28 cellular contexts compared by ENCODE assay signal in genomic region chr13:77489566-77490337, GRCh38. TPM values are rescaled to one million over a fixed set of nuclear protein-coding genes. Genes with fewer than 3 reads are reported as not detected.
A peak's percentile ranks its signal among the peaks of the same experiment; 100 is the strongest.
DNase-seq lines count a peak whose midpoint lies in the region; ATAC-seq, FAIRE-seq and TF ChIP-seq lines count a peak whose summit lies in the region.
"Had no signal": no experiment of that assay in that cellular context is flagged by ENCODE, and none has a peak within 500 bp of the region (broad histone marks: within the 10 kb centered on the region; RNA-seq: fewer than 3 reads in every experiment).

No MANE protein-coding gene starts in this region.

- H3K79me2 ChIP-seq in GM23338 (replicated peaks; ENCODE audit: insufficient read depth) (no peaks in the 10 kb centered on the region), GM12878 (ENCODE audit: control insufficient read depth, insufficient read depth, low read length) (no peaks in the 10 kb centered on the region)

- TF ChIP-seq EP300 in GM12878 (IDR thresholded peaks at IDR 0.05; ENCODE audit: borderline replicate concordance in 1 of 2, control insufficient read depth in 1 of 2, low read depth in 2 of 2, low read length in 2 of 2), result no peak

- no peaks in the 10 kb centered on the region for H3K36me3 ChIP-seq in GM23338 (ENCODE audit: insufficient read depth)
- H3K36me3 ChIP-seq in GM12878 (ENCODE audit: control insufficient read depth in 2 of 2, insufficient read depth in 2 of 2, low read length in 1 of 2), result no peaks in the 10 kb centered on the region
- H3K36me3 ChIP-seq in HAP-1 (replicated peaks), result no peaks in the 10 kb centered on the region

- no peaks in the 10 kb centered on the region for H3K4me1 Mint-ChIP-seq in GM23338
- no peaks in the 10 kb centered on the region for H3K4me1 Mint-ChIP-seq in MCF 10A (ENCODE audit: insufficient read depth, unreplicated experiment)
- H3K4me1 Mint-ChIP-seq: CD8-positive, alpha-beta memory T cell had no signal

- no peak for TF ChIP-seq POLR2A in GM12878 (IDR thresholded peaks at IDR 0.05; ENCODE audit: low read depth, low read length)

- H3K27ac ChIP-seq in GM23338 (ENCODE audit: low read depth) (no peak overlapping the region), GM12878 (ENCODE audit: control insufficient read depth, insufficient read depth) (no peak overlapping the region)
- H3K27ac ChIP-seq: C4-2B, KMS-11, RWPE1, SK-N-MC had no signal

- CTCF ChIA-PET in GM12878 (lab: Yijun Ruan, JAX) (interaction anchor here (0.9 to 6.2 kb wide), 12 partner anchors 8 to 261 kb away, joined by 3 to 174 read pairs (median 3); no protein-coding TSS in a partner anchor), MCF 10A (lab: Yijun Ruan, JAX) (interaction anchor here (0.6 to 1.0 kb wide), 5 partner anchors 13 to 92 kb away, joined by 3 to 4 read pairs (median 3); no protein-coding TSS in a partner anchor)

- H2AFZ ChIP-seq in GM23338 (no peak overlapping the region; the same call in 1 of the 2 replicates), GM12878 (ENCODE audit: control insufficient read depth, low read depth, low read length) (peak overlapping the region; percentile 27)

- H3K36me3 Mint-ChIP-seq in GM23338 (ENCODE audit: low read depth) (no peaks in the 10 kb centered on the region), MCF 10A (ENCODE audit: insufficient read depth, unreplicated experiment) (no peaks in the 10 kb centered on the region)
- H3K36me3 Mint-ChIP-seq: CD8-positive, alpha-beta memory T cell had no signal

- no peak for TF ChIP-seq CTCF in GM23338 (conservative IDR thresholded peaks at IDR 0.05; ENCODE audit: low read depth in 2 of 2)
- no peak for TF ChIP-seq CTCF in GM12878 (IDR thresholded peaks at IDR 0.05 in 2 of 3, conservative IDR thresholded peaks at IDR 0.05 in 1 of 3; ENCODE audit: control insufficient read depth in 2 of 3, extremely low read depth in 1 of 3, insufficient read depth in 1 of 3, low read depth in 3 of 3, low read length in 3 of 3)
- TF ChIP-seq CTCF in MCF 10A (IDR thresholded peaks at IDR 0.05; ENCODE audit: unreplicated experiment), result no peak

- H3K9me2 ChIP-seq in GM23338 (ENCODE audit: insufficient read depth), result 0 out of 2 replicates have a peak, but pooled peaks cover 2% of the 10 kb centered on the region

- H4K20me1 ChIP-seq in GM23338 (replicated peaks; ENCODE audit: insufficient read depth) (no peaks in the 10 kb centered on the region), GM12878 (ENCODE audit: control insufficient read depth, insufficient read depth) (no peaks in the 10 kb centered on the region)

- H3K27ac Mint-ChIP-seq in GM23338, result no peak overlapping the region
- no peak overlapping the region for H3K27ac Mint-ChIP-seq in MCF 10A (ENCODE audit: low read depth, unreplicated experiment)
- H3K27ac Mint-ChIP-seq: CD8-positive, alpha-beta memory T cell; T-helper 17 cell had no signal

- DNase-seq in GM19239 (ENCODE audit: insufficient read length, low spot score), result no peak
- DNase-seq in GM23338 (ENCODE audit: low spot score), result peak; percentile 17
- DNase-seq in GM12878 (ENCODE audit: low read depth, low spot score), result no peak
- DNase-seq in NCI-H524 treated with DMSO at 0.1 percent for 48 hours (lab: John Stamatoyannopoulos, UW), result no peak
- DNase-seq in MCF 10A (ENCODE audit: unreplicated experiment), result no peak
- no peak for DNase-seq in HAP-1 (ENCODE audit: low spot score in 2 of 2)
- DNase-seq in posterior vena cava (ENCODE audit: low spot score), result no peak
- DNase-seq: Calu3; CD8-positive, alpha-beta memory T cell; H7; MV-4-11; NCI-H1105 treated with DMSO at 0.1 percent for 48 hours; NCI-H2081; NCI-H2171; NCI-H345; NCI-H524; SHP77 treated with DMSO at 0.1 percent for 48 hours; SW 1271; T-helper 17 cell had no signal

- H3K27me3 ChIP-seq in GM23338 (ENCODE audit: insufficient read depth) (no peaks in the 10 kb centered on the region), GM12878 (replicated peaks in 1 of 2; ENCODE audit: control insufficient read depth in 2 of 2, insufficient read depth in 2 of 2, low read length in 1 of 2) (no peaks in the 10 kb centered on the region), HAP-1 (ENCODE audit: low read depth) (no peaks in the 10 kb centered on the region)

- no peaks in the 10 kb centered on the region for H3F3A ChIP-seq in GM23338 (replicated peaks; ENCODE audit: low read depth)

- H3K4me1 ChIP-seq in GM23338 (ENCODE audit: insufficient read depth) (no peaks in the 10 kb centered on the region), GM12878 (ENCODE audit: control insufficient read depth, insufficient read depth, low read length) (peaks cover 8% of the 10 kb centered on the region; the same call in 1 of the 2 replicates), HAP-1 (no peaks in the 10 kb centered on the region)

- H3K4me3 ChIP-seq in GM23338 (no peak overlapping the region), GM12878 (no peak overlapping the region; the same call in 1 of the 2 replicates), HAP-1 (no peak overlapping the region)
- H3K4me3 ChIP-seq: SK-N-MC had no signal

- intact Hi-C loops in GM12878 (cut with micrococcal nuclease; ENCODE audit: unreplicated experiment) (no loop called here), MCF 10A (cut with micrococcal nuclease) (loop anchor here (5.0 kb wide), 1 partner anchor 263 kb away; no protein-coding TSS in a partner anchor), posterior vena cava (cut with DNase I) (no loop called here)

- BruUV-seq in GM12878 (replicated peaks; lab: Mats Ljungman, UMichigan) (no TSS peak), MCF 10A (replicated peaks; lab: Mats Ljungman, UMichigan) (no TSS peak)

- no peak for TF ChIP-seq RAD21 in GM12878 (IDR thresholded peaks at IDR 0.05; ENCODE audit: insufficient read depth, low read depth, low read length)

- RAD21 ChIA-PET in GM12878 (lab: Charles Lee; ENCODE audit: unreplicated experiment), result interaction anchor here (0.7 to 3.3 kb wide), 10 partner anchors 8 to 94 kb away, joined by 3 to 14 read pairs (median 4); no protein-coding TSS in a partner anchor

- H3K27me3 Mint-ChIP-seq in GM23338 (ENCODE audit: insufficient read depth, low read depth, poor library complexity) (peaks cover 1% of the 10 kb centered on the region), MCF 10A (ENCODE audit: insufficient read depth, unreplicated experiment) (peaks cover 80% of the 10 kb centered on the region)

- ATAC-seq in GM23338, result peak; percentile 67
- peak; percentile 50 for ATAC-seq in HG03439 (IDR thresholded peaks at IDR 0.05; ENCODE audit: unreplicated experiment)
- peak; percentile 36; the same call in 2 of the 3 replicates for ATAC-seq in GM12878
- ATAC-seq: T-helper 17 cell had no signal

- H3K4me3 Mint-ChIP-seq in GM23338 (no peak overlapping the region), MCF 10A (ENCODE audit: unreplicated experiment) (no peak overlapping the region)
- H3K4me3 Mint-ChIP-seq: CD8-positive, alpha-beta memory T cell; T-helper 17 cell had no signal

- WGBS in GM12878 (ENCODE audit: insufficient coverage, insufficient replicate concordance, low lambda C conversion rate, missing lambda C conversion rate), result 14% methylated on average over 4 of the region's 4 CpGs

- SMC1A ChIA-PET in GM12878 (lab: Charles Lee; ENCODE audit: uncharacterized antibody, unreplicated experiment), result interaction anchor here (0.6 to 6.2 kb wide), 10 partner anchors 8 to 391 kb away, joined by 3 to 55 read pairs (median 4); no protein-coding TSS in a partner anchor

- H3K9me3 Mint-ChIP-seq in GM23338, result no peaks in the 10 kb centered on the region
- no peaks in the 10 kb centered on the region for H3K9me3 Mint-ChIP-seq in MCF 10A (ENCODE audit: unreplicated experiment)

- POLR2A ChIA-PET in GM12878 (lab: Charles Lee) (interaction anchor here (1.1 kb wide), 1 partner anchor 58 kb away, joined by 3 read pairs; no protein-coding TSS in a partner anchor), MCF 10A (lab: Yijun Ruan, JAX) (no interaction called here)

- FAIRE-seq in GM19239 (lab: Jason Lieb, UNC) (peak; percentile 33), GM12878 (lab: Jason Lieb, UNC) (no peak)
- FAIRE-seq: G401.6, HTR-8/SVneo had no signal

- in situ Hi-C loops in GM12878 (cut with MboI), result loop anchor here (5.0 kb wide), 1 partner anchor 73 kb away; no protein-coding TSS in a partner anchor
- in situ Hi-C loops in HAP-1 (cut with MboI; ENCODE audit: low sequenced_read_pairs), result no loop called here

- H3K9me3 ChIP-seq in GM12878 (replicated peaks; ENCODE audit: control insufficient read depth, insufficient read depth, low read length), result no peaks in the 10 kb centered on the region; the same call in 2 of the 3 replicates
- no peaks in the 10 kb centered on the region for H3K9me3 ChIP-seq in HAP-1

- H3K9ac ChIP-seq in GM12878 (ENCODE audit: control insufficient read depth, insufficient read depth, low read length), result no peak overlapping the region
- H3K9ac ChIP-seq: KMS-11 had no signal

- no peak overlapping the region for H3K4me2 ChIP-seq in GM23338
- peak overlapping the region; percentile 49; the same call in 1 of the 2 replicates for H3K4me2 ChIP-seq in GM12878 (ENCODE audit: control insufficient read depth, insufficient read depth)
- H3K4me2 ChIP-seq: KMS-11 had no signal

TF ChIP-seq in GM23338, 12 proteins besides CTCF, POLR2A, EP300 and RAD21 (continues in another document):
- TF ChIP-seq STAT1 (IDR thresholded peaks at IDR 0.05; ENCODE audit: unreplicated experiment) (no peak), EZH2 (IDR thresholded peaks at IDR 0.05; ENCODE audit: low read depth, unreplicated experiment) (no peak)

TF ChIP-seq in GM12878, 131 proteins besides CTCF, POLR2A, EP300 and RAD21 (continues in another document):
- no peak for TF ChIP-seq CBX3 (IDR thresholded peaks at IDR 0.05; ENCODE audit: borderline replicate concordance, low read depth)
- TF ChIP-seq ZNF622 (IDR thresholded peaks at IDR 0.05), result no peak

RNA-seq across cellular contexts. Expression of gene SCEL, which starts 45.8 kb away (rescaled TPM):
- total RNA-seq in GM23338 (2014; rRNA removed; shearing (Covaris generic)), result not detected in 2 replicates
- polyA plus RNA-seq in GM23338 (2016; fragmentation: Nextera tagmentation; extraction: Ambion mirVana) (not detected in 2 replicates), GM12878 (2011; rRNA removed) (0.68 and 1.1 TPM in 2 replicates), GM12878 (2014; fragmentation: Illumina TruSeq; extraction: Trizol) (0.16 and 0.40 TPM in 2 replicates), GM12878 (2014; fragmentation: Nextera tagmentation; extraction: Ambion mirVana) (under 1 TPM; 0.15 to 0.16 TPM), GM12878 (2014; rRNA removed) (0.09 TPM in 1 of 2 replicates, not detected in the other), GM12878 (2016; fragmentation: Nextera tagmentation; extraction: Ambion mirVana) (under 1 TPM; 0.13 to 0.34 TPM)
- total RNA-seq in GM12878 (2013; cell fraction: nucleolus; rRNA removed), result not detected in 2 replicates
- total RNA-seq in GM12878 (2014; rRNA removed) (0.27 TPM in 1 of 2 replicates, not detected in the other), GM12878 (2014; rRNA removed; fragmentation: Illumina TruSeq; extraction: Trizol) (0.27 and 0.28 TPM in 2 replicates), GM12878 (2021) (0.16 and 0.23 TPM in 2 replicates), MCF 10A (2022) (1.0 and 1.3 TPM in 2 replicates), posterior vena cava (not detected)
- not detected for polyA plus RNA-seq in GM12878 (2011; ENCODE audit: low read depth)
- polyA plus RNA-seq in GM12878 (2011; cell fraction: cytosol; rRNA removed), result 0.25 and 0.33 TPM in 2 replicates
- 0.90 and 1.0 TPM in 2 replicates for polyA plus RNA-seq in GM12878 (2011; cell fraction: nucleus; rRNA removed)
- polyA plus RNA-seq in GM12878 (2012), result not detected in 2 replicates
- 0.41 and 0.73 TPM in 2 replicates for polyA minus RNA-seq in GM12878 (2011; rRNA and poly(A)+ RNA removed)
- 1.1 TPM in 1 of 2 replicates, not detected in the other for polyA minus RNA-seq in GM12878 (2011; cell fraction: cytosol; rRNA and poly(A)+ RNA removed)
- 0.24 and 0.48 TPM in 2 replicates for polyA minus RNA-seq in GM12878 (2011; cell fraction: nucleus; rRNA and poly(A)+ RNA removed)
- total RNA-seq: A172; CD8-positive, alpha-beta memory T cell; H7; T-helper 17 cell had no signal
- polyA plus RNA-seq: AG04450; CD8-positive, alpha-beta memory T cell had no signal
